In the genomic region with DNA sequence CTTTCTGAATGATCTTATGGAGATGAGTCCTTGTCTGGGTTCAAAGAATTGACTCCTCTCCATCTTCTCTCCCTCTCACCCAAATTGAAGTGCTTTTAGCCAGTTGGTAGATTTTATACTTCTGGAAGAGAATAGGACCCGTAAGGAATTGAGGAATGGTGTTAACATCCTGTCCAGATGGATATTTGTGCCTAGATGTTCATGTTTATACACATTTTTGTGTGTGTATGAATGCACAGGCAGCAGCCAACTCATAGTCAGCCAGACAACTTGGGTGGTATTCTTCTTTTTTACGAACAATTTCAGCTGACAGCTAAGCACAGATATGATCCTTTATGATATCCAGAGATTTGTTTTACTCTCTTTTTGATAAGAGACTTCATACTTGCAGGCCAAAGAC, we compare ENCODE assay signal across 17 cellular contexts.
"Had no signal": no experiment of that assay in that cellular context is flagged by ENCODE, and none has a peak within 500 bp of the region (broad histone marks: within the 10 kb centered on the region; RNA-seq: fewer than 3 reads in every experiment).

No MANE protein-coding gene starts in this region.

- H3K4me3 Mint-ChIP-seq: activated T-helper 1 cell treated with anti-CD3 and anti-CD28 coated beads, Interleukin-12 subunit alpha, Interleukin-12 subunit beta, Interleukin-2, Interleukin-4 antibody, amounts not matched to agents 30 ng/mL and 10 ng/mL and 1 ng/mL, durations not matched to agents 14 hours and 24 hours and 36 hours; brain; naive thymus-derived CD4-positive, alpha-beta T cell; stimulated activated naive CD8-positive, alpha-beta T cell treated with anti-CD3 and anti-CD28 coated beads, Interleukin-15, amount 100 ng/mL, for 72 hours had no signal

- H3K9me3 Mint-ChIP-seq: activated T-helper 1 cell treated with anti-CD3 and anti-CD28 coated beads, Interleukin-12 subunit alpha, Interleukin-12 subunit beta, Interleukin-2, Interleukin-4 antibody, amounts not matched to agents 30 ng/mL and 10 ng/mL and 1 ng/mL, durations not matched to agents 14 hours and 24 hours and 36 hours; brain; naive thymus-derived CD4-positive, alpha-beta T cell; stimulated activated naive CD8-positive, alpha-beta T cell treated with anti-CD3 and anti-CD28 coated beads, Interleukin-15, amount 100 ng/mL, for 72 hours had no signal

- DNase-seq: activated CD4-positive, alpha-beta T cell treated with anti-CD3 and anti-CD28 coated beads for 4 hours; activated naive CD4-positive, alpha-beta T cell treated with Interleukin-2 at 50 U/mL for 16 hours; cerebellar nuclear complex; dorsolateral prefrontal cortex; left colon; naive thymus-derived CD4-positive, alpha-beta T cell; nucleus accumbens; SK-N-SH; stimulated activated CD4-positive, alpha-beta T cell treated with anti-CD3 and anti-CD28 coated beads, Interleukin-4, amount 100 ng/mL, for 24 hours; stimulated activated naive CD8-positive, alpha-beta T cell treated with anti-CD3 and anti-CD28 coated beads, Interleukin-15, amount 100 ng/mL, for 72 hours; T-helper 1 cell had no signal

- H3K27ac ChIP-seq: thoracic aorta, VCaP had no signal

- H3K9me3 ChIP-seq: SK-N-SH, thoracic aorta had no signal

- H3K4me2 ChIP-seq: SK-N-SH had no signal

- H3K27me3 ChIP-seq: dorsolateral prefrontal cortex had no signal

- H3K36me3 ChIP-seq: thoracic aorta had no signal

- H3K36me3 Mint-ChIP-seq: brain had no signal

- H3K9ac ChIP-seq: SK-N-SH had no signal

- H3K27me3 Mint-ChIP-seq: brain; naive thymus-derived CD4-positive, alpha-beta T cell; stimulated activated naive CD8-positive, alpha-beta T cell treated with anti-CD3 and anti-CD28 coated beads, Interleukin-15, amount 100 ng/mL, for 72 hours had no signal

- H3K4me3 ChIP-seq: dorsolateral prefrontal cortex, lung, thoracic aorta had no signal

- H3K27ac Mint-ChIP-seq: activated T-helper 1 cell treated with anti-CD3 and anti-CD28 coated beads, Interleukin-12 subunit alpha, Interleukin-12 subunit beta, Interleukin-2, Interleukin-4 antibody, amounts not matched to agents 30 ng/mL and 10 ng/mL and 1 ng/mL, durations not matched to agents 14 hours and 24 hours and 36 hours; brain; naive thymus-derived CD4-positive, alpha-beta T cell; stimulated activated naive CD8-positive, alpha-beta T cell treated with anti-CD3 and anti-CD28 coated beads, Interleukin-15, amount 100 ng/mL, for 72 hours had no signal

- ATAC-seq: esophagus mucosa; left colon; naive thymus-derived CD4-positive, alpha-beta T cell; stimulated activated naive CD8-positive, alpha-beta T cell treated with anti-CD3 and anti-CD28 coated beads, Interleukin-15, amount 100 ng/mL, for 72 hours had no signal
